In genomic region chr15:90362936-90363212, GRCh38 we compare ENCODE assay signal across 1 cellular context.
TF ChIP-seq lines count a peak whose summit lies in the region.

No MANE protein-coding gene starts in this region.

TF ChIP-seq in GM23338, 12 proteins besides CTCF, POLR2A, EP300 and RAD21 (continued from another document):
- TF ChIP-seq ZNF462 (CRISPR knock-in tag; IDR thresholded peaks at IDR 0.05) (no peak), JUNB (IDR thresholded peaks at IDR 0.05; ENCODE audit: unreplicated experiment) (no peak), CREB1 (CRISPR knock-in tag; IDR thresholded peaks at IDR 0.05; ENCODE audit: low read depth) (no peak), EZH2 (IDR thresholded peaks at IDR 0.05; ENCODE audit: low read depth, unreplicated experiment) (no peak), POLR2AphosphoS5 (IDR thresholded peaks at IDR 0.05; ENCODE audit: low read depth) (no peak), STAT1 (IDR thresholded peaks at IDR 0.05; ENCODE audit: unreplicated experiment) (no peak), ZNF331 (CRISPR knock-in tag; IDR thresholded peaks at IDR 0.05; ENCODE audit: low read depth) (no peak)
